ENCODE assay signal across 8 cellular contexts in the genomic region with DNA sequence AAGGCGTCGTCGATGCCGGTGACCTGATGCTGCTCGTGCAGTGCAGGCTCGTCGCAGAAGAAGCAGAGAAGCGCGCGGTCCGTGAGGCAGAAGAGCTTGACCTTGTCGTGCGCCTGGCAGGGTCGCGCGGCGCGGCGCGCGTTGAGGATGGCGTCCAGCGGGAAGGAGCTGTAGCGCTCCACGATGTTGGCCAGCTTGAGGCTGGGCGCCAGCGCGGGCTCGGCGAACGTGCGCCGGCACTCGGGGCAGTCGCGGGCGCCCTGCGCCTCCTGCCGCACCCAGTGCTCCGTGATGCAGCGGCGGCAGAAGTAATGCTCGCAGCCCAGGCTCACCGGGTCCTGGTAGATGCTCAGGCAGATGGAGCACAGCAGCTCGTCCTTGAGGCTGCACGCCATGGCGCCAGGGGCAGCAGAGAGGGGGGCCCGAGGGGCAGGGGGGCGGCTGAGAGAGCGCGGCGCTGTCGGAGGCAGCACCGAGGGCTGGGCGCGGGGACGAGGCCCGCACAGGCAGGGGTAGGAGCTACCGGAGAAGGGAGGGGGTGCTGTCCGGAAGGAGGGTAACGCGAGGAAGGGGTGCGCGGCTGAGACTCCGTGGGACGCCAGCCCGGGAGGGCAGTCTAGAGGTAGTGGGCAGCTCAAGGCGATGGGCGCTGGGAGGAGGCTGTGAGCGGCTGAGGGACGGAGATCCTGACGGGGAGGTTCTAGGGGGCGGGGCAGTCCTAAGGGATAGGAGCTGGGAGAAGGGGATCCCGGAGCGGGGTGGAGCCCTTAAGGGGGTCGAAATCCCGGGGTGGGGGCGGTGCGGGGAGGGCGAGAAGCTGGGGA.
DNase-seq lines count a peak whose midpoint lies in the region; ATAC-seq and TF ChIP-seq lines count a peak whose summit lies in the region.

No MANE protein-coding gene starts in this region.

- peak overlapping the region; percentile 38; the same call in 1 of the 2 replicates for H3K27ac ChIP-seq in BLaER1
- no peak overlapping the region for H3K27ac ChIP-seq in HUES6 (ENCODE audit: low read depth, low read length)
- peak overlapping the region; percentile 64 for H3K27ac ChIP-seq in layer of hippocampus (ENCODE audit: low read depth, low read length)

- H3K9me3 ChIP-seq in BLaER1 (no peaks in the 10 kb centered on the region), HUES6 (ENCODE audit: control insufficient read depth, insufficient read depth, low read depth, low read length) (no peaks in the 10 kb centered on the region)

- H3K27me3 ChIP-seq in BLaER1 = no peaks in the 10 kb centered on the region
- H3K27me3 ChIP-seq in HUES6 (ENCODE audit: control insufficient read depth, insufficient read depth, low read length) = peaks cover 5% of the 10 kb centered on the region
- no peaks in the 10 kb centered on the region for H3K27me3 ChIP-seq in layer of hippocampus (ENCODE audit: control insufficient read depth, insufficient read depth, low read length)

- TF ChIP-seq CTCF in cardiac fibroblast (IDR thresholded peaks at IDR 0.05; ENCODE audit: low read depth, low read length) = no peak

- peaks cover 48% of the 10 kb centered on the region for H4K20me1 ChIP-seq in BLaER1

- H3K4me1 ChIP-seq in BLaER1 (peaks cover 23% of the 10 kb centered on the region), HUES6 (ENCODE audit: control insufficient read depth, insufficient read depth, low read length) (peaks cover 27% of the 10 kb centered on the region)

- H3K4me3 ChIP-seq in BLaER1 (peak overlapping the region; percentile 74), HUES6 (ENCODE audit: low read depth, low read length) (peak overlapping the region; percentile 91), cardiac fibroblast (replicated peaks in 1 of 2; ENCODE audit: low read depth in 2 of 2, low read length in 2 of 2) (peak overlapping the region; percentile 82 to 85)

- peak overlapping the region; percentile 98 for H3K4me2 ChIP-seq in BLaER1

- peaks cover 22% of the 10 kb centered on the region for H3K36me3 ChIP-seq in BLaER1
- H3K36me3 ChIP-seq in HUES6 (ENCODE audit: control insufficient read depth, insufficient read depth, low read length) = no peaks in the 10 kb centered on the region

- peak in 3 of 5 donors; percentile 14 to 33 (median 24) for DNase-seq in T-helper 1 cell
- peak; percentile 34 to 43 for DNase-seq in cardiac fibroblast (ENCODE audit: low read depth in 2 of 2)
- peak; percentile 21 to 28 for DNase-seq in stimulated activated CD4-positive, alpha-beta T cell treated with anti-CD3 and anti-CD28 coated beads, Interleukin-2, amount 100 ng/mL, for 48 hours
- DNase-seq in NCI-H187 treated with DMSO at 0.1 percent for 48 hours (lab: John Stamatoyannopoulos, UW) = no peak

- H3K9ac ChIP-seq in BLaER1 = peak overlapping the region; percentile 70
- H3K9ac ChIP-seq in HUES6 (ENCODE audit: low read length) = no peak overlapping the region

- peak; percentile 28 for ATAC-seq in GM19438 (IDR thresholded peaks at IDR 0.05; ENCODE audit: low read depth, unreplicated experiment)
